Comparison of ENCODE assay signal across 1 cellular context in the genomic region with DNA sequence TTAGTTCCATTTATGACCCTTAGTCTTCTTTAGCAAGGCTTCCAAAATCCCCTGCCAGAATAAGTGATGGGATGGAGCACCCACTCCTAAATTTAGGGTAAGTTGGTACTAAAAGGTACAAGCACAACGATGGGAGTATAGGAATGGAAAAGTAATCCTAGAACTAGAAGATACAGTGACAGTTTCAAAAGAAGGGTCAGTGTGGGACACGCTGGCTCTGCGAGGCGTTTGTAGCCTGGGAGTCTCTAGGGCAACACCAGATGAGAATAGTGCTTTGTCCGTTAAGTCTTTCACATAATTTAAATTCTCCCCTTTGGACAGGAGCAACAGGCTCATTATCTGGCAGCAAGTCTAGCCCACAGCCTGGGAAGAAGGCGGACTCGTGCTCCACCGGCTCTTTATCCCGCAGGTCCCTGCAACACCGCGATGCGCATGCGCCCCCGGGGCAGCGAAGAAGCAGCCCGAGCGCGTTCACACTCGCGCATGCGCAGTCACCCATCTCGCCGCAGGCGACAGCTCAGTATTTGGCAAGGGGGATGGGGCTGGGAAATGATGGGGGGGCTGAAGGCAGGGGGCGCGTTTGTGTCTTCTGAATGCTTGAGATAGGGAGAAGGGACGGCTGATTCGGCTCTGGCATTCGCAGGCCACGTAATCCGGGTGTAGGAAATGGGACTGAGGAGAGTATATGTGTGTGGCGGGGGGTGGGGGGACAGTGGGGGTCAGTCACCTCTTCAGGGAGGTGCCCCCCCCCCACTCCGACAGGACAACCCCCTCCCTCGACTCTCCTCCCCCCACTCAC.
TF ChIP-seq lines count a peak whose summit lies in the region.

No MANE protein-coding gene starts in this region.

TF ChIP-seq in H1, 55 proteins besides CTCF, POLR2A, EP300 and RAD21:
- TF ChIP-seq SRF (IDR thresholded peaks at IDR 0.05; ENCODE audit: low read depth, low read length) (no peak), ATF2 (IDR thresholded peaks at IDR 0.05; ENCODE audit: low read length) (no peak), KDM5A (IDR thresholded peaks at IDR 0.05; ENCODE audit: low read length) (no peak), SUZ12 (IDR thresholded peaks at IDR 0.05; ENCODE audit: low read length) (no peak), TAF1 (IDR thresholded peaks at IDR 0.05; ENCODE audit: low read depth, low read length) (peak; percentile 55), SP2 (IDR thresholded peaks at IDR 0.05; ENCODE audit: low read length) (no peak), MAFK (IDR thresholded peaks at IDR 0.05; ENCODE audit: low read depth, low read length) (no peak), POU5F1 (IDR thresholded peaks at IDR 0.05; ENCODE audit: low read depth, low read length) (no peak), CBX8 (IDR thresholded peaks at IDR 0.05; ENCODE audit: borderline replicate concordance, low read depth, low read length) (no peak), RNF2 (IDR thresholded peaks at IDR 0.05; ENCODE audit: borderline replicate concordance, low read depth, low read length, missing control alignments, poor library complexity, severe bottlenecking) (no peak), NRF1 (IDR thresholded peaks at IDR 0.05; ENCODE audit: low read depth, low read length) (peak; percentile 99), JUND (IDR thresholded peaks at IDR 0.05; ENCODE audit: low read length) (no peak), RFX5 (IDR thresholded peaks at IDR 0.05; ENCODE audit: borderline replicate concordance, low read depth, low read length) (no peak), TCF12 (IDR thresholded peaks at IDR 0.05; ENCODE audit: low read depth, low read length) (no peak), SAP30 (IDR thresholded peaks at IDR 0.05; ENCODE audit: insufficient read depth, insufficient replicate concordance, low read length) (no peak), CEBPB (IDR thresholded peaks at IDR 0.05; ENCODE audit: low read depth, low read length) (no peak), GABPA (IDR thresholded peaks at IDR 0.05; ENCODE audit: borderline replicate concordance, insufficient read depth, low read length) (no peak), USF2 (IDR thresholded peaks at IDR 0.05; ENCODE audit: low read length) (no peak), HDAC2 (IDR thresholded peaks at IDR 0.05; ENCODE audit: borderline replicate concordance in 1 of 2, low read depth in 2 of 2, low read length in 2 of 2) (no peak), CHD1 (IDR thresholded peaks at IDR 0.05; ENCODE audit: low read depth, low read length) (no peak), BCL11A (IDR thresholded peaks at IDR 0.05; ENCODE audit: low read depth in 2 of 2, low read length in 2 of 2) (no peak), POLR2AphosphoS5 (IDR thresholded peaks at IDR 0.05; ENCODE audit: low read depth, low read length) (peak; percentile 70), KDM1A (IDR thresholded peaks at IDR 0.05; ENCODE audit: borderline replicate concordance, low read length) (no peak), FOSL1 (IDR thresholded peaks at IDR 0.05; ENCODE audit: insufficient read depth, low read depth, low read length) (no peak), SP4 (IDR thresholded peaks at IDR 0.05; ENCODE audit: low read length) (peak; percentile 56; the same call in 1 of the 2 replicates), TAF7 (optimal IDR thresholded peaks at IDR 0.05; ENCODE audit: borderline replicate concordance, low read depth, low read length) (peak; percentile 6), CHD7 (IDR thresholded peaks at IDR 0.05; ENCODE audit: insufficient replicate concordance, low read length) (no peak), TBP (IDR thresholded peaks at IDR 0.05; ENCODE audit: low read depth, low read length) (peak; percentile 43; the same call in 1 of the 2 replicates), JUN (IDR thresholded peaks at IDR 0.05; ENCODE audit: low read depth, low read length) (no peak), SIN3A (conservative IDR thresholded peaks at IDR 0.05 in 1 of 2, IDR thresholded peaks at IDR 0.05 in 1 of 2; ENCODE audit: low read depth in 1 of 2, low read length in 2 of 2) (0 out of 4 replicates have a peak, but pooled peaks have one; percentile 45 to 61), TEAD4 (IDR thresholded peaks at IDR 0.05; ENCODE audit: low read depth, low read length) (no peak), EZH2 (IDR thresholded peaks at IDR 0.05; ENCODE audit: low read depth, low read length, severe bottlenecking) (no peak), ASH2L (IDR thresholded peaks at IDR 0.05; ENCODE audit: low read length) (peak; percentile 84), CTBP2 (IDR thresholded peaks at IDR 0.05; ENCODE audit: borderline replicate concordance, insufficient read depth, insufficient read length, low read length) (no peak), CREB1 (IDR thresholded peaks at IDR 0.05) (no peak), PHF8 (conservative IDR thresholded peaks at IDR 0.05; ENCODE audit: low read depth, low read length) (peak; percentile 71), CHD2 (IDR thresholded peaks at IDR 0.05; ENCODE audit: low read length) (no peak), NANOG (IDR thresholded peaks at IDR 0.05; ENCODE audit: insufficient read depth, low read depth, low read length, poor library complexity, severe bottlenecking) (no peak), CBX5 (IDR thresholded peaks at IDR 0.05; ENCODE audit: low read depth, low read length) (no peak), BACH1 (IDR thresholded peaks at IDR 0.05; ENCODE audit: low read length) (no peak), BRCA1 (IDR thresholded peaks at IDR 0.05; ENCODE audit: low read depth, low read length) (no peak), ZNF274 (IDR thresholded peaks at IDR 0.05; ENCODE audit: borderline replicate concordance, extremely low read depth, low read length) (no peak), SIRT6 (IDR thresholded peaks at IDR 0.05; ENCODE audit: low read length) (no peak), RBBP5 (IDR thresholded peaks at IDR 0.05; ENCODE audit: borderline replicate concordance, low read depth, low read length) (no peak), SIX5 (IDR thresholded peaks at IDR 0.05; ENCODE audit: low read depth, low read length) (no peak), SP1 (IDR thresholded peaks at IDR 0.05; ENCODE audit: low read depth, low read length) (no peak), GTF2F1 (IDR thresholded peaks at IDR 0.05; ENCODE audit: borderline replicate concordance, low read depth, low read length) (no peak), EGR1 (IDR thresholded peaks at IDR 0.05; ENCODE audit: borderline replicate concordance, low read depth, low read length) (no peak), HDAC6 (IDR thresholded peaks at IDR 0.05; ENCODE audit: low read depth, low read length) (no peak), KDM4A (IDR thresholded peaks at IDR 0.05; ENCODE audit: low read depth, low read length, severe bottlenecking) (peak; percentile 65), YY1 (IDR thresholded peaks at IDR 0.05; ENCODE audit: low read depth, low read length) (no peak), RXRA (IDR thresholded peaks at IDR 0.05; ENCODE audit: insufficient read depth, low read depth, low read length) (no peak)
- TF ChIP-seq, protein P1, sequence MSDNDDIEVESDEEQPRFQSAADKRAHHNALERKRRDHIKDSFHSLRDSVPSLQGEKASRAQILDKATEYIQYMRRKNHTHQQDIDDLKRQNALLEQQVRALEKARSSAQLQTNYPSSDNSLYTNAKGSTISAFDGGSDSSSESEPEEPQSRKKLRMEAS (IDR thresholded peaks at IDR 0.05), result peak; percentile 73
- TF ChIP-seq, protein P2, sequence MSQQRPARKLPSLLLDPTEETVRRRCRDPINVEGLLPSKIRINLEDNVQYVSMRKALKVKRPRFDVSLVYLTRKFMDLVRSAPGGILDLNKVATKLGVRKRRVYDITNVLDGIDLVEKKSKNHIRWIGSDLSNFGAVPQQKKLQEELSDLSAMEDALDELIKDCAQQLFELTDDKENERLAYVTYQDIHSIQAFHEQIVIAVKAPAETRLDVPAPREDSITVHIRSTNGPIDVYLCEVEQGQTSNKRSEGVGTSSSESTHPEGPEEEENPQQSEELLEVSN (IDR thresholded peaks at IDR 0.05), result no peak
- TF ChIP-seq, protein P3, sequence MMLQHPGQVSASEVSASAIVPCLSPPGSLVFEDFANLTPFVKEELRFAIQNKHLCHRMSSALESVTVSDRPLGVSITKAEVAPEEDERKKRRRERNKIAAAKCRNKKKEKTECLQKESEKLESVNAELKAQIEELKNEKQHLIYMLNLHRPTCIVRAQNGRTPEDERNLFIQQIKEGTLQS (IDR thresholded peaks at IDR 0.05; ENCODE audit: insufficient read depth, low read depth, low read length), result 0 out of 2 replicates have a peak, but pooled peaks have one; percentile 14
